8 cellular contexts compared by ENCODE assay signal in the genomic region with DNA sequence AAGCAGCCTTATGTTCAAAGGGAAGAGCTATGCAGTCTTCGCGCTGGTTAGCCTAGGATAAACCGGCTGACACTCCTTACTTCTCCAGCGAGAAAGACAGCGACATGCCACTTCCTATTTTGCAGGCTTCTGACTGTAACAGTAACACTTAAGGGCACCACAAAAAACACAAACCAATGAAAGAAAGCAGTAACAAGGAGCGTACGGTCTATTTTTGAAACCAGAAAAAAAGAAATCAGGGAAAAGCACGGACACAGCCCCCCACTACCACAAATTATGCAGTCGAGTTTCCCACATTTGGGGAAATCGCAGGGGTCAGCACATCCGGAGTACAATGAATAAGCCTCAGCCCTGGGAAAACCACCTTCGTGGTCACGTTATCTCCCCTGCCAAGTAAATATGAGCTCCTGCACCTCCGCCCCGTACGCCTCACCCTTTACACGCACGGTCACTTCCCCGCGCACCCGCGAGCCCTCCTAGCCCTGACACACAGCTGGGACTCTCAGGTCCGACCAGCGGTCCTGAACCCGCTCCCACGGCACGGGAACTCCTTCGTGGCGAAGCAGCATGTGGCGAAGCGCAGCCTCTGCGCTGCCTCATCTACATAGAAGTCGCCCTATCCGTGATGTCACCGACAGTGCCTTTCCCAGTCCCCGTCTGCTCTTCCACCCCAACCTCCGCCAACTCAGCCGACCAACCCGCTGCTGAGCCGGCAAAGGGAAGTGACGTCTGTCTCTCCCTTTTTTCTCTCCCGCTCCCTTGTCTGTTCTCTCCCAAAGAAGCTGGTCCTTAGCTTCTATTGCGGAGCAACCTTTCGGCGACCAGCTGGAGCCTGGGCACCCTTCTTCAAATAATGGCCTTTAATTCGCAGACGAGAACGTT. TPM values are rescaled to one million over a fixed set of nuclear protein-coding genes. Genes with fewer than 3 reads are reported as not detected.
DNase-seq lines count a peak whose midpoint lies in the region; FAIRE-seq and TF ChIP-seq lines count a peak whose summit lies in the region.

No MANE protein-coding gene starts in this region.

- H3K36me3 ChIP-seq in keratinocyte (ENCODE audit: control insufficient read depth in 2 of 2, extremely low read depth in 1 of 2, insufficient read depth in 2 of 2, low read length in 2 of 2) = no peaks in the 10 kb centered on the region

- H3K79me2 ChIP-seq in keratinocyte (ENCODE audit: control insufficient read depth, insufficient read depth, low read length) = no peaks in the 10 kb centered on the region

- dilution Hi-C loops in keratinocyte (cut with MboI; ENCODE audit: extremely low pct_ligation_motif_present, low sequenced_read_pairs) = no loop called here

- peak overlapping the region in 2 of 3 experiments; percentile 18 to 31 for H3K4me3 ChIP-seq in keratinocyte (ENCODE audit: control insufficient read depth in 2 of 3, extremely low read depth in 1 of 3, insufficient read depth in 2 of 3, low read depth in 1 of 3, low read length in 3 of 3)

- FAIRE-seq in keratinocyte (lab: Jason Lieb, UNC) = no peak

- peaks cover 4% of the 10 kb centered on the region for H3K4me1 ChIP-seq in keratinocyte (ENCODE audit: control insufficient read depth, extremely low read depth, insufficient read depth, low read length)

- no peaks in the 10 kb centered on the region for H3K9me1 ChIP-seq in keratinocyte (ENCODE audit: control insufficient read depth, extremely low read depth, insufficient read depth, low read length)

- H3K9ac ChIP-seq in keratinocyte (ENCODE audit: control insufficient read depth, extremely low read depth, insufficient read depth, low read length) = peak overlapping the region; percentile 77

- no peaks in the 10 kb centered on the region for H3K9me3 ChIP-seq in keratinocyte (ENCODE audit: control insufficient read depth, low read depth, low read length)

- TF ChIP-seq CTCF in keratinocyte (optimal IDR thresholded peaks at IDR 0.05 in 1 of 3, IDR thresholded peaks at IDR 0.05 in 1 of 3, conservative IDR thresholded peaks at IDR 0.05 in 1 of 3; ENCODE audit: extremely low read depth in 1 of 3, insufficient read depth in 2 of 3, low read length in 3 of 3) = no peak

- H3K27me3 ChIP-seq in keratinocyte (ENCODE audit: control insufficient read depth, extremely low read depth, insufficient read depth, low read length) = no peaks in the 10 kb centered on the region

- no peaks in the 10 kb centered on the region for H4K20me1 ChIP-seq in keratinocyte (ENCODE audit: control insufficient read depth, extremely low read depth, insufficient read depth, low read length)

- H3K4me2 ChIP-seq in keratinocyte (ENCODE audit: control insufficient read depth, extremely low read depth, insufficient read depth, low read depth, low read length) = peak overlapping the region; percentile 59

- H3K27ac ChIP-seq in keratinocyte (ENCODE audit: control insufficient read depth, insufficient read depth, low read length) = peak overlapping the region; percentile 76

- H2AFZ ChIP-seq in keratinocyte (ENCODE audit: control insufficient read depth, low read length) = no peak overlapping the region

- DNase-seq in Daoy (ENCODE audit: low read depth) = peak; percentile 97
- DNase-seq in H4 (ENCODE audit: low spot score) = peak; percentile 97
- peak; percentile 95 for DNase-seq in NCI-H1105 treated with DMSO at 0.1 percent for 48 hours (lab: John Stamatoyannopoulos, UW)
- DNase-seq in activated CD4-positive, alpha-beta T cell treated with anti-CD3 and anti-CD28 coated beads for 24 hours (ENCODE audit: low read depth in 2 of 2) = peak; percentile 64 to 70
- DNase-seq in cerebellar nuclear complex (lab: John Stamatoyannopoulos, UW) = peak; percentile 89 to 99
- DNase-seq in keratinocyte (ENCODE audit: low read depth, low spot score) = peak; percentile 84
- DNase-seq in stimulated activated CD4-positive, alpha-beta T cell treated with anti-CD3 and anti-CD28 coated beads, Interleukin-15, amount 100 ng/mL, for 1 hour (ENCODE audit: low read depth in 1 of 2, low spot score in 1 of 2) = peak; percentile 44 to 49
- DNase-seq in UCSD-AML1 (lab: John Stamatoyannopoulos, UW; ENCODE audit: unreplicated experiment) = no peak

RNA-seq across cellular contexts. Expression of a gene that starts 40.9 kb away (rescaled TPM):
- total RNA-seq in Daoy (2014; rRNA removed; shearing (Covaris generic)) = not detected in 2 replicates
- not detected in 2 replicates for total RNA-seq in H4 (2014; rRNA removed; shearing (Covaris generic))
- polyA plus RNA-seq in keratinocyte = not detected in 3 replicates
- not detected for polyA plus RNA-seq in keratinocyte (2011; ENCODE audit: low read depth)
- not detected in 2 replicates for polyA plus RNA-seq in keratinocyte (2011; cell fraction: cytosol; rRNA removed)
- not detected in 2 replicates for polyA plus RNA-seq in keratinocyte (2011; cell fraction: nucleus; rRNA removed)
- polyA plus RNA-seq in keratinocyte (2012; ENCODE audit: low replicate concordance) = not detected in 2 replicates
- not detected in 3 replicates for polyA minus RNA-seq in keratinocyte
- not detected for polyA minus RNA-seq in keratinocyte (2011; cell fraction: cytosol; rRNA and poly(A)+ RNA removed)
- polyA minus RNA-seq in keratinocyte (2011; cell fraction: nucleus; rRNA and poly(A)+ RNA removed) = not detected in 2 replicates
